ENCODE assay signal across 19 cellular contexts in genomic region chr5:176803027-176803942, GRCh38.
DNase-seq lines count a peak whose midpoint lies in the region; ATAC-seq lines count a peak whose summit lies in the region.
"Had no signal": no experiment of that assay in that cellular context is flagged by ENCODE, and none has a peak within 500 bp of the region (broad histone marks: within the 10 kb centered on the region; RNA-seq: fewer than 3 reads in every experiment).

No MANE protein-coding gene starts in this region.

- DNase-seq in DMS 273 (lab: John Stamatoyannopoulos, UW; ENCODE audit: unreplicated experiment) (peak; percentile 38), DMS 273 treated with DMSO at 0.1 percent for 48 hours (lab: John Stamatoyannopoulos, UW) (no peak), NCI-H1105 (lab: John Stamatoyannopoulos, UW) (peak; percentile 84), NCI-H446 (lab: John Stamatoyannopoulos, UW) (peak; percentile 74 to 82), globus pallidus (ENCODE audit: low spot score) (peak; percentile 9)
- DNase-seq: activated CD4-positive, CD25-positive, alpha-beta regulatory T cell; aorta; CD4-positive, alpha-beta T cell; DMS53; esophagus squamous epithelium; gastrocnemius medialis; HCEC 1CT; left lung; NCI-H187; ovary had no signal

- ATAC-seq in HG03139 (IDR thresholded peaks at IDR 0.05; ENCODE audit: unreplicated experiment): no peak
- no peak for ATAC-seq in GM19035 (IDR thresholded peaks at IDR 0.05; ENCODE audit: unreplicated experiment)
- no peak for ATAC-seq in GM18520 (IDR thresholded peaks at IDR 0.05; ENCODE audit: unreplicated experiment)
- ATAC-seq: gastrocnemius medialis; left lung; natural killer cell treated with Interleukin-12 subunit alpha and Interleukin-12 subunit beta and Interleukin-15 and Interleukin-18, amount 100 ng/mL, for 72 hours had no signal
